15 cellular contexts compared by ENCODE assay signal in genomic region chr12:7695159-7695930, GRCh38. TPM values are rescaled to one million over a fixed set of nuclear protein-coding genes. Genes with fewer than 3 reads are reported as not detected.
A peak's percentile ranks its signal among the peaks of the same experiment; 100 is the strongest.
DNase-seq lines count a peak whose midpoint lies in the region; FAIRE-seq and TF ChIP-seq lines count a peak whose summit lies in the region.
"Had no signal": no experiment of that assay in that cellular context is flagged by ENCODE, and none has a peak within 500 bp of the region (broad histone marks: within the 10 kb centered on the region; RNA-seq: fewer than 3 reads in every experiment).

Gene GDF3, minus strand, starts transcription at chr12:7695775. Its CDS starts 47 bp downstream, at chr12:7695728.

- peaks cover 14% of the 10 kb centered on the region for H3K27me3 Mint-ChIP-seq in dendritic cell treated with granulocyte-macrophage colony-stimulating factor and Interleukin-4, amounts not matched to agents 40 ng/mL and 50 ng/mL, for 4 days

- no peaks in the 10 kb centered on the region for H3K36me3 ChIP-seq in H7 (replicated peaks; ENCODE audit: control insufficient read depth, insufficient read depth, low read length)
- no peaks in the 10 kb centered on the region for H3K36me3 ChIP-seq in kidney (ENCODE audit: control insufficient read depth in 1 of 2, insufficient read depth in 2 of 2, low read length in 2 of 2)
- H3K36me3 ChIP-seq: vagina had no signal

- POLR2A ChIA-PET in GM10248 (lab: Yijun Ruan, JAX), result no interaction called here

- DNase-seq in AG08395 (ENCODE audit: low spot score) (peak; percentile 31), H7 (peak; percentile 40), iris pigment epithelial cell (ENCODE audit: low read depth) (peak; percentile 19), kidney (no peak), cortex of kidney (lab: John Stamatoyannopoulos, UW) (no peak), GM10248 (ENCODE audit: extremely low spot score) (no peak), DMS153 (lab: John Stamatoyannopoulos, UW) (no peak)
- DNase-seq: C1 segment of cervical spinal cord; effector memory CD4-positive, alpha-beta T cell; hypothalamus; T-helper 2 cell had no signal

- H3K4me3 ChIP-seq in H7 (ENCODE audit: insufficient read depth, low read depth, low read length), result peak within 1 kb of the TSS; percentile 28; the same call in 1 of the 2 replicates
- H3K4me3 ChIP-seq in kidney (ENCODE audit: low read length in 2 of 2), result no peak within 1 kb of the TSS
- H3K4me3 ChIP-seq: vagina had no signal

- intact Hi-C loops in dendritic cell treated with granulocyte-macrophage colony-stimulating factor and Interleukin-4, amounts not matched to agents 40 ng/mL and 50 ng/mL, for 4 days (cut with micrococcal nuclease), result no loop called here
- intact Hi-C loops in kidney (cut with DNase I), result no loop called here

- peak within 1 kb of the TSS; percentile 55 for H3K27ac Mint-ChIP-seq in dendritic cell treated with granulocyte-macrophage colony-stimulating factor and Interleukin-4, amounts not matched to agents 40 ng/mL and 50 ng/mL, for 4 days

- no peak for FAIRE-seq in kidney (lab: Jason Lieb, UNC)
- FAIRE-seq: GM19239 had no signal

- no peaks in the 10 kb centered on the region for H3K27me3 ChIP-seq in H7 (ENCODE audit: control insufficient read depth, insufficient read depth, low read length)
- H3K27me3 ChIP-seq: vagina had no signal

- no peaks in the 10 kb centered on the region for H3K9me3 Mint-ChIP-seq in dendritic cell treated with granulocyte-macrophage colony-stimulating factor and Interleukin-4, amounts not matched to agents 40 ng/mL and 50 ng/mL, for 4 days

- H3K36me3 Mint-ChIP-seq in dendritic cell treated with granulocyte-macrophage colony-stimulating factor and Interleukin-4, amounts not matched to agents 40 ng/mL and 50 ng/mL, for 4 days (ENCODE audit: low read depth), result no peaks in the 10 kb centered on the region

- H3K4me1 ChIP-seq in kidney (ENCODE audit: control insufficient read depth in 1 of 2, insufficient read depth in 1 of 2, low read depth in 1 of 2, low read length in 2 of 2), result no peaks in the 10 kb centered on the region
- H3K4me1 ChIP-seq: vagina had no signal

- no peak within 1 kb of the TSS for H3K27ac ChIP-seq in kidney (ENCODE audit: low read depth in 2 of 2, low read length in 2 of 2)
- H3K27ac ChIP-seq: vagina had no signal

- H3K4me3 Mint-ChIP-seq in dendritic cell treated with granulocyte-macrophage colony-stimulating factor and Interleukin-4, amounts not matched to agents 40 ng/mL and 50 ng/mL, for 4 days, result peak within 1 kb of the TSS; percentile 56

- TF ChIP-seq CTCF in kidney (IDR thresholded peaks at IDR 0.05; ENCODE audit: borderline replicate concordance, extremely low read depth, insufficient read depth) (no peak), GM10248 (IDR thresholded peaks at IDR 0.05; ENCODE audit: control extremely low read depth, extremely low read depth, low read depth, missing control alignments) (no peak)

- CTCF ChIA-PET in GM10248 (lab: Yijun Ruan, JAX), result interaction anchor here (1.6 kb wide), 1 partner anchor 111 kb away, joined by 3 read pairs; no protein-coding TSS in a partner anchor

- no peak within 1 kb of the TSS for H3K9ac ChIP-seq in kidney (ENCODE audit: low read length in 2 of 2)

- H3K4me1 Mint-ChIP-seq in dendritic cell treated with granulocyte-macrophage colony-stimulating factor and Interleukin-4, amounts not matched to agents 40 ng/mL and 50 ng/mL, for 4 days (ENCODE audit: low read depth), result peaks cover 22% of the 10 kb centered on the region

- no peaks in the 10 kb centered on the region for H3K9me3 ChIP-seq in kidney (ENCODE audit: control insufficient read depth in 1 of 2, low read length in 2 of 2)
- H3K9me3 ChIP-seq: vagina had no signal

RNA-seq across cellular contexts. Expression of gene GDF3, which starts in this region (rescaled TPM):
- total RNA-seq in H7 (2014; rRNA removed; shearing (Covaris generic)), result 144 and 172 TPM in 2 replicates
- total RNA-seq in kidney, result 0.66 TPM
- 1.6 TPM for polyA plus RNA-seq in kidney (ENCODE audit: insufficient read depth, low read depth, low replicate concordance)
- total RNA-seq: myocyte, vagina had no signal

Comparison
In these comparisons a context has a peak if more than half of its experiments do, and no peak if none do; other contexts are left out.
1. RNA of gene GDF3 (total RNA-seq): 144 to 172 TPM in H7; 0.66 TPM in kidney (single experiment); every median in the first group is over 10 times any median in the second.
2. DNase-seq: peak in AG08395 (single experiment), H7 (single experiment) and iris pigment epithelial cell (single experiment); none in kidney (single experiment), cortex of kidney (single experiment), GM10248 (single experiment) and DMS153 (single experiment).